Comparison of ENCODE assay signal across 8 cellular contexts in the genomic region with DNA sequence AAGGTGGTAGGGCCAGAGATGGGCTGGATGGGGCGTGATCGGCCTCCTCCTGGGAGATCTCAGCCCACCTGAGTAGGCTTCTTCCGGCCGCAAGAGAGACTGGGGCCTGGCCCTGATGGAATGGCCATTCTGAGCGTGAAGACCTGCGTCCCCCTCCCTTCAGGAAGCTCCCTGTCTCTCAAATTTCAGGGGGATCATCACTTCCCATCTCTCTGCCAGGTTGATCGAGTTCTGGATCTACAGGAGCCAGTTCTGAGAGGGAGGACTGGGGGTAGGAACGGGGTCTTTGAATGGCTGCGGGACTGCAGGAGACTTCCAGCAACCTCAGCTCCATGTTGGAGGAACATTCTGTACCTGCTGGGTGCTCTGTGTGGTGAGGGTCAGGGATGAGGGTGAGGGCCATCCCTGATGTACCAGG. TPM values are rescaled to one million over a fixed set of nuclear protein-coding genes. Genes with fewer than 3 reads are reported as not detected.
A peak's percentile ranks its signal among the peaks of the same experiment; 100 is the strongest.
DNase-seq lines count a peak whose midpoint lies in the region; ATAC-seq and TF ChIP-seq lines count a peak whose summit lies in the region.

No MANE protein-coding gene starts in this region.

- H3K27ac ChIP-seq in SK-N-MC = no peak overlapping the region

- no peak for TF ChIP-seq CTCF in fibroblast of villous mesenchyme (IDR thresholded peaks at IDR 0.05; ENCODE audit: insufficient read depth, low read depth, low read length)

- DNase-seq in SK-N-MC (ENCODE audit: low read depth, low spot score) (no peak), fibroblast of villous mesenchyme (ENCODE audit: low read depth) (no peak), occipital lobe (lab: John Stamatoyannopoulos, UW) (no peak), islet precursor cell (no peak), cerebellar nuclear complex (lab: John Stamatoyannopoulos, UW) (no peak), DMS153 treated with DMSO at 0.1 percent for 48 hours (lab: John Stamatoyannopoulos, UW; ENCODE audit: unreplicated experiment) (no peak)

- H3K4me2 ChIP-seq in skeletal muscle satellite cell (ENCODE audit: low read length) = peak overlapping the region; percentile 86

- ATAC-seq in GM18517 (IDR thresholded peaks at IDR 0.05; ENCODE audit: unreplicated experiment) = peak; percentile 6

- H3K4me1 ChIP-seq in skeletal muscle satellite cell (ENCODE audit: control insufficient read depth, insufficient read depth, low read length) = peaks cover 11% of the 10 kb centered on the region

- H3K9ac ChIP-seq in SK-N-MC (ENCODE audit: insufficient read length) = no peak overlapping the region
- H3K9ac ChIP-seq in skeletal muscle satellite cell (ENCODE audit: low read depth, low read length) = peak overlapping the region; percentile 65

- H3K4me3 ChIP-seq in SK-N-MC (peak overlapping the region; percentile 68), fibroblast of villous mesenchyme (ENCODE audit: low read depth, low read length) (peak overlapping the region; percentile 43), skeletal muscle satellite cell (ENCODE audit: low read length) (peak overlapping the region; percentile 71)

- H3K27me3 ChIP-seq in skeletal muscle satellite cell (ENCODE audit: control insufficient read depth, insufficient read depth, low read length) = no peaks in the 10 kb centered on the region

- H3K36me3 ChIP-seq in SK-N-MC (ENCODE audit: insufficient read depth, low read length) (no peaks in the 10 kb centered on the region), skeletal muscle satellite cell (ENCODE audit: insufficient read depth, low read length) (no peaks in the 10 kb centered on the region)

- H3K9me3 ChIP-seq in SK-N-MC (ENCODE audit: low read depth, low read length) (no peaks in the 10 kb centered on the region), skeletal muscle satellite cell (replicated peaks; ENCODE audit: low read length) (no peaks in the 10 kb centered on the region)

RNA-seq across cellular contexts. Expression of a gene that starts 9.3 kb away (rescaled TPM):
- total RNA-seq in fibroblast of villous mesenchyme = under 0.01 TPM in 1 of 2 replicates, not detected in the other
- 0.22 TPM in 1 of 2 replicates, not detected in the other for total RNA-seq in skeletal muscle satellite cell (2012; rRNA removed)
- not detected for total RNA-seq in occipital lobe

RNA-seq across cellular contexts. Expression of a gene that starts 25.9 kb away (rescaled TPM):
- total RNA-seq in fibroblast of villous mesenchyme (not detected in 2 replicates), occipital lobe (not detected)
- total RNA-seq in skeletal muscle satellite cell (2012; rRNA removed) = not detected in 2 replicates

RNA-seq across cellular contexts. Expression of a gene that starts 26.1 kb away (rescaled TPM):
- total RNA-seq in fibroblast of villous mesenchyme (51.5 and 61.7 TPM in 2 replicates), occipital lobe (51.2 TPM)
- total RNA-seq in skeletal muscle satellite cell (2012; rRNA removed) = 25.6 and 26.9 TPM in 2 replicates

RNA-seq across cellular contexts. Expression of a gene that starts 27.1 kb away (rescaled TPM):
- total RNA-seq in fibroblast of villous mesenchyme (118 and 120 TPM in 2 replicates), occipital lobe (69.1 TPM)
- total RNA-seq in skeletal muscle satellite cell (2012; rRNA removed) = 133 and 148 TPM in 2 replicates

RNA-seq across cellular contexts. Expression of a gene that starts 35.0 kb away (rescaled TPM):
- total RNA-seq in fibroblast of villous mesenchyme (5.2 and 5.8 TPM in 2 replicates), occipital lobe (7.6 TPM)
- total RNA-seq in skeletal muscle satellite cell (2012; rRNA removed) = 2.4 and 3.3 TPM in 2 replicates
